Comparison of ENCODE assay signal across 22 cellular contexts in genomic region chr1:92430030-92430429, GRCh38.
DNase-seq lines count a peak whose midpoint lies in the region; TF ChIP-seq lines count a peak whose summit lies in the region.
"Had no signal": no experiment of that assay in that cellular context is flagged by ENCODE, and none has a peak within 500 bp of the region (broad histone marks: within the 10 kb centered on the region; RNA-seq: fewer than 3 reads in every experiment).

No MANE protein-coding gene starts in this region.

- H3K36me3 ChIP-seq in HEK293 (ENCODE audit: control insufficient read depth in 2 of 2, insufficient read depth in 1 of 2, low read length in 2 of 2) (no peaks in the 10 kb centered on the region), tibial artery (no peaks in the 10 kb centered on the region)
- H3K36me3 ChIP-seq: BE2C, BLaER1 had no signal

- H3K27me3 ChIP-seq in tibial artery = no peaks in the 10 kb centered on the region
- H3K27me3 ChIP-seq: BE2C, BLaER1 had no signal

- H3K4me1 ChIP-seq in HEK293 (ENCODE audit: control insufficient read depth, insufficient read depth, low read length) (no peaks in the 10 kb centered on the region), tibial artery (no peaks in the 10 kb centered on the region)
- H3K4me1 ChIP-seq: BE2C, BLaER1 had no signal

- H3K27ac ChIP-seq in HEK293 (ENCODE audit: extremely low read depth, low read depth, low read length) (no peak overlapping the region), tibial artery (no peak overlapping the region)
- H3K27ac ChIP-seq: BLaER1 had no signal

- POLR2A ChIA-PET in HEK293 (lab: Yijun Ruan, JAX) = no interaction called here

- no peaks in the 10 kb centered on the region for H3K9me3 ChIP-seq in HEK293 (ENCODE audit: control insufficient read depth, insufficient read depth, low read depth, low read length)
- no peaks in the 10 kb centered on the region for H3K9me3 ChIP-seq in tibial artery
- H3K9me3 ChIP-seq: BE2C, BLaER1 had no signal

- DNase-seq in AG10803 (ENCODE audit: low read depth) (peak; percentile 18), fibroblast of peridontal ligament (ENCODE audit: extremely low read depth) (peak; percentile 13), tibial artery (no peak), NCI-H345 (lab: John Stamatoyannopoulos, UW) (no peak)
- DNase-seq: 8988T; ACHN; BE2C; C1 segment of cervical spinal cord; CD4-positive, alpha-beta memory T cell; CD4-positive, CD25-positive, alpha-beta regulatory T cell; CD8-positive, alpha-beta memory T cell; COR-L47; DMS 273 treated with DMSO at 0.1 percent for 48 hours; DMS153; DMS53; DMS79; DND-41; EL; GDM1 had no signal

- no peak overlapping the region for H3K4me3 ChIP-seq in AG10803 (ENCODE audit: low read length)
- no peak overlapping the region for H3K4me3 ChIP-seq in HEK293 (ENCODE audit: low read depth, low read length)
- no peak overlapping the region for H3K4me3 ChIP-seq in tibial artery
- H3K4me3 ChIP-seq: BLaER1, GM12878 had no signal

- CTCF ChIA-PET in HEK293 (lab: Yijun Ruan, JAX) = interaction anchor here (0.7 kb wide), 1 partner anchor 50 kb away, joined by 3 read pairs; no protein-coding TSS in a partner anchor

- TF ChIP-seq CTCF in AG10803 (conservative IDR thresholded peaks at IDR 0.05; ENCODE audit: low read length) (no peak), HEK293 (tag by site-specific recombination; IDR thresholded peaks at IDR 0.05) (no peak), tibial artery (IDR thresholded peaks at IDR 0.05) (no peak)

- intact Hi-C loops in tibial artery (cut with DNase I; ENCODE audit: low total_unique reads) = no loop called here

TF ChIP-seq in HEK293, 187 proteins besides CTCF, POLR2A, EP300 and RAD21:
- TF ChIP-seq ZNF530 (tag by site-specific recombination; IDR thresholded peaks at IDR 0.05; ENCODE audit: low read depth) (no peak), ATF2 (tag by site-specific recombination; IDR thresholded peaks at IDR 0.05; ENCODE audit: low read depth) (0 out of 2 replicates have a peak, but pooled peaks have one; percentile 32)

Comparison
In these comparisons a context has a peak if more than half of its experiments do, and no peak if none do; other contexts are left out.
1. DNase-seq: peak in AG10803 (single experiment) and fibroblast of peridontal ligament (single experiment); none in tibial artery (0 of 2) and NCI-H345 (single experiment).